ENCODE assay signal across 25 cellular contexts in genomic region chr3:51717446-51717845, GRCh38. TPM values are rescaled to one million over a fixed set of nuclear protein-coding genes. Genes with fewer than 3 reads are reported as not detected.
"Had no signal": no experiment of that assay in that cellular context is flagged by ENCODE, and none has a peak within 500 bp of the region (broad histone marks: within the 10 kb centered on the region; RNA-seq: fewer than 3 reads in every experiment).

No MANE protein-coding gene starts in this region.

- ATAC-seq: activated CD8-positive, alpha-beta T cell treated with anti-CD3 and anti-CD28 coated beads for 36 hours; activated T-cell treated with anti-CD3 and anti-CD28 coated beads, Interleukin-2, amount 50 U/mL, for 4 hours; left ventricle myocardium superior; sciatic nerve; SK-N-SH treated with all-trans-retinoic acid at 6 μM for 48 hours had no signal

- DNase-seq: activated B cell treated with CpG ODN at 0.5 μM for 24 hours; activated CD4-positive, alpha-beta T cell treated with anti-CD3 and anti-CD28 coated beads for 48 hours; activated CD8-positive, alpha-beta T cell treated with anti-CD3 and anti-CD28 coated beads for 36 hours; activated naive CD4-positive, alpha-beta T cell; activated T-cell treated with anti-CD3 and anti-CD28 coated beads, Interleukin-2, amount 50 U/mL, for 4 hours; amniotic stem cell; foreskin fibroblast; left ventricle myocardium superior; mammary epithelial cell; nephron progenitor cell; nucleus accumbens; posterior cingulate gyrus; small intestine; stimulated activated CD4-positive, alpha-beta T cell treated with anti-CD3 and anti-CD28 coated beads, Interleukin-2, amount 100 ng/mL, for 24 hours; stimulated activated naive CD4-positive, alpha-beta T cell; T-helper 1 cell; testis; trophoblast cell; uterus had no signal

- H3K36me3 ChIP-seq: breast epithelium, uterus had no signal

- H3K27ac ChIP-seq: breast epithelium, coronary artery, testis, uterus had no signal

- H3K4me1 ChIP-seq: breast epithelium, testis, uterus had no signal

- H3K9me3 ChIP-seq: breast epithelium, testis, uterus had no signal

- H3K27me3 ChIP-seq: breast epithelium, testis, uterus had no signal

- FAIRE-seq: small intestine, TTC549 had no signal

- H3K4me3 ChIP-seq: breast epithelium, coronary artery, testis, uterus had no signal

RNA-seq across cellular contexts. Expression of gene GRM2, which starts 10.6 kb away (rescaled TPM):
- total RNA-seq: epithelial cell of proximal tubule had no signal
